Comparison of ENCODE assay signal across 8 cellular contexts in the genomic region with DNA sequence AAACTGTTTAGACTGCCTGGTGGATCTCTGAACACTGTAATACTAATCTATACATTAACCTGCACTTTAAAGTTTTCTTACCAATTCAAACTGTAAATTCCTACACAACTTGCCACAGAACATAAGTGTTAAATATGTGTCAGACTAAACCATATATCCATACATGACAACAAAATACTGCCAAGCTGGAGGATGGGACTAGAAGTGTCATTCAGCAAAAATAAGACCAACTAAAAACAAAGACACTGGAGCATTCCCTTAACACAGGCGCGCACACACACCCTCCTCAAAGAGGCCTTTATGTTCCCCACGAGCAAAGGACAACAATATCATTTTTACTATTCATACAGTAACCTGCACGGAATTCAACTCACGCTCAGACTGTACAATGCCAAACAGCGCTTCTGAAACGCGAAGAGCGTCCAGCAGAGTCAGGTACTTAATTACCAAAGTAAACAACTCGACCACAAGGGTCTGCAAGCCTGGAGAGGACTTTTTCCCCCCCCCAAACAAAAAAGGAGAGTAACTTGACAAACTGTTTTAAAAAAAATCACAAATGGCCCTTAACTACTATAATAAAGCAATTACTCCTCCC. TPM values are rescaled to one million over a fixed set of nuclear protein-coding genes. Genes with fewer than 3 reads are reported as not detected.
DNase-seq lines count a peak whose midpoint lies in the region; ATAC-seq and TF ChIP-seq lines count a peak whose summit lies in the region.

No MANE protein-coding gene starts in this region.

- ATAC-seq in activated naive CD4-positive, alpha-beta T cell treated with anti-CD3 and anti-CD28 coated beads, Interleukin-2, amount 50 U/mL, for 72 hours = no peak
- no peak for ATAC-seq in GM19395 (IDR thresholded peaks at IDR 0.05; ENCODE audit: unreplicated experiment)
- no peak for ATAC-seq in HG02623 (IDR thresholded peaks at IDR 0.05; ENCODE audit: unreplicated experiment)

- no peak for TF ChIP-seq POLR2A in testis (IDR thresholded peaks at IDR 0.05)

- no peak for DNase-seq in BJ (ENCODE audit: low read depth)
- no peak for DNase-seq in HL-60 (ENCODE audit: low read depth in 1 of 2, low spot score in 1 of 2)
- DNase-seq in activated naive CD4-positive, alpha-beta T cell treated with anti-CD3 and anti-CD28 coated beads, Interleukin-2, amount 50 U/mL, for 72 hours (ENCODE audit: low spot score in 2 of 2) = no peak
- DNase-seq in kidney epithelial cell (ENCODE audit: low read depth) = no peak
- DNase-seq in testis = no peak
- DNase-seq in HEK293T (ENCODE audit: extremely low spot score) = no peak

- CTCF ChIA-PET in BJ (lab: Yijun Ruan, JAX) (interaction anchor here (0.7 kb wide), 1 partner anchor 115 kb away, joined by 3 read pairs; no protein-coding TSS in a partner anchor), HEK293T (lab: Yijun Ruan, JAX) (no interaction called here)

- peaks cover 9% of the 10 kb centered on the region for H3K4me1 ChIP-seq in testis

- no peaks in the 10 kb centered on the region for H3K36me3 ChIP-seq in BJ (ENCODE audit: control insufficient read depth, insufficient read depth, low read length)
- H3K36me3 ChIP-seq in kidney epithelial cell (ENCODE audit: control insufficient read depth, insufficient read depth, low read length) = no peaks in the 10 kb centered on the region
- H3K36me3 ChIP-seq in testis (ENCODE audit: low read depth, missing control alignments) = no peaks in the 10 kb centered on the region

- POLR2A ChIA-PET in BJ (lab: Charles Lee) = interaction anchor here (0.5 kb wide), 1 partner anchor 109 kb away, joined by 3 read pairs; no protein-coding TSS in a partner anchor
- POLR2A ChIA-PET in HEK293T (lab: Yijun Ruan, JAX) = no interaction called here

- peaks cover 8 to 9% of the 10 kb centered on the region in 2 donors for H3K36me3 Mint-ChIP-seq in activated naive CD4-positive, alpha-beta T cell treated with anti-CD3 and anti-CD28 coated beads, Interleukin-2, amount 50 U/mL, for 72 hours

- H3K27ac Mint-ChIP-seq in activated naive CD4-positive, alpha-beta T cell treated with anti-CD3 and anti-CD28 coated beads, Interleukin-2, amount 50 U/mL, for 72 hours = peak overlapping the region; percentile 77 to 87

- no peaks in the 10 kb centered on the region for H3K9me3 ChIP-seq in testis

- intact Hi-C loops in testis (cut with DNase I; ENCODE audit: low total_unique reads) = no loop called here

- TF ChIP-seq CTCF in BJ (IDR thresholded peaks at IDR 0.05; ENCODE audit: insufficient read depth, low read depth, low read length) (no peak), HL-60 (IDR thresholded peaks at IDR 0.05; ENCODE audit: insufficient read depth, low read length) (no peak), kidney epithelial cell (IDR thresholded peaks at IDR 0.05; ENCODE audit: insufficient read depth, low read length, poor library complexity, severe bottlenecking) (no peak), testis (IDR thresholded peaks at IDR 0.05) (no peak)

- H3K27ac ChIP-seq in HL-60 (replicated peaks) (peak overlapping the region; percentile 83), testis (peak overlapping the region in 1 of 2 donors; percentile 91)

- peak overlapping the region; percentile 76 for H3K4me3 ChIP-seq in BJ (ENCODE audit: low read depth, low read length)
- H3K4me3 ChIP-seq in HL-60 (replicated peaks; ENCODE audit: insufficient read depth, low read length) = peak overlapping the region; percentile 93
- H3K4me3 ChIP-seq in kidney epithelial cell (ENCODE audit: low read depth, low read length) = peak overlapping the region; percentile 78
- H3K4me3 ChIP-seq in testis = peak overlapping the region; percentile 92 to 93

- no peaks in the 10 kb centered on the region for H3K9me3 Mint-ChIP-seq in activated naive CD4-positive, alpha-beta T cell treated with anti-CD3 and anti-CD28 coated beads, Interleukin-2, amount 50 U/mL, for 72 hours

- no peaks in the 10 kb centered on the region for H3K27me3 ChIP-seq in BJ (ENCODE audit: control insufficient read depth, insufficient read depth, low read length)
- H3K27me3 ChIP-seq in HL-60 (ENCODE audit: insufficient read depth, poor library complexity, severe bottlenecking) = no peaks in the 10 kb centered on the region
- no peaks in the 10 kb centered on the region for H3K27me3 ChIP-seq in kidney epithelial cell (ENCODE audit: control insufficient read depth, insufficient read depth, low read length)
- no peaks in the 10 kb centered on the region for H3K27me3 ChIP-seq in testis

- WGBS in testis, 2 donors = 4 to 6% methylated on average over 10 of the region's 10 CpGs

TF ChIP-seq in HEK293T, 16 proteins besides CTCF, POLR2A, EP300 and RAD21:
- TF ChIP-seq, protein P1, sequence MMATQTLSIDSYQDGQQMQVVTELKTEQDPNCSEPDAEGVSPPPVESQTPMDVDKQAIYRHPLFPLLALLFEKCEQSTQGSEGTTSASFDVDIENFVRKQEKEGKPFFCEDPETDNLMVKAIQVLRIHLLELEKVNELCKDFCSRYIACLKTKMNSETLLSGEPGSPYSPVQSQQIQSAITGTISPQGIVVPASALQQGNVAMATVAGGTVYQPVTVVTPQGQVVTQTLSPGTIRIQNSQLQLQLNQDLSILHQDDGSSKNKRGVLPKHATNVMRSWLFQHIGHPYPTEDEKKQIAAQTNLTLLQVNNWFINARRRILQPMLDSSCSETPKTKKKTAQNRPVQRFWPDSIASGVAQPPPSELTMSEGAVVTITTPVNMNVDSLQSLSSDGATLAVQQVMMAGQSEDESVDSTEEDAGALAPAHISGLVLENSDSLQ (IDR thresholded peaks at IDR 0.05) = no peak
- TF ChIP-seq ELF4 (IDR thresholded peaks at IDR 0.05) (no peak), ARNT (IDR thresholded peaks at IDR 0.05) (no peak), FOXM1 (IDR thresholded peaks at IDR 0.05; ENCODE audit: borderline replicate concordance) (no peak), FOXK2 (IDR thresholded peaks at IDR 0.05) (no peak), L3MBTL2 (conservative IDR thresholded peaks at IDR 0.05) (no peak), HDGF (IDR thresholded peaks at IDR 0.05; ENCODE audit: borderline replicate concordance) (no peak), ZNF384 (IDR thresholded peaks at IDR 0.05) (no peak), NFRKB (IDR thresholded peaks at IDR 0.05) (no peak), SP1 (IDR thresholded peaks at IDR 0.05) (no peak), CTBP1 (IDR thresholded peaks at IDR 0.05; ENCODE audit: borderline replicate concordance) (no peak), FOXA1 (IDR thresholded peaks at IDR 0.05) (no peak), SUZ12 (IDR thresholded peaks at IDR 0.05) (no peak), LEF1 (IDR thresholded peaks at IDR 0.05; ENCODE audit: borderline replicate concordance) (no peak), BHLHE40 (IDR thresholded peaks at IDR 0.05; ENCODE audit: borderline replicate concordance) (no peak), TARDBP (IDR thresholded peaks at IDR 0.05) (no peak)

RNA-seq across cellular contexts. Expression of gene DCUN1D1, which starts 1.1 kb away (rescaled TPM):
- 6.1 and 28.1 TPM in 2 replicates for polyA plus RNA-seq in BJ (2011; rRNA removed)
- polyA minus RNA-seq in BJ (2011; rRNA and poly(A)+ RNA removed) = 14.3 and 21.1 TPM in 2 replicates
- 10 to 100 TPM; 30.6 to 50.2 TPM for total RNA-seq in activated naive CD4-positive, alpha-beta T cell treated with anti-CD3 and anti-CD28 coated beads, Interleukin-2, amount 50 U/mL, for 72 hours
- total RNA-seq in kidney epithelial cell = 21.9 and 26.2 TPM in 2 replicates
- total RNA-seq in testis = 100 to 1,000 TPM in 1 of 2 donors, 10 to 100 TPM in 1; 72.8 to 270 TPM
- 346 TPM for polyA plus RNA-seq in testis (ENCODE audit: insufficient read depth, low read depth, low replicate concordance)
